Comparison of ENCODE assay signal across 8 cellular contexts in genomic region chr14:52706724-52707706, GRCh38. TPM values are rescaled to one million over a fixed set of nuclear protein-coding genes. Genes with fewer than 3 reads are reported as not detected.
DNase-seq lines count a peak whose midpoint lies in the region; ATAC-seq, FAIRE-seq and TF ChIP-seq lines count a peak whose summit lies in the region.

Gene PSMC6 (plus strand): TSS chr14:52707200. CDS start chr14:52707220, 20 bp downstream.

- 8% methylated on average over 43 of the region's 43 CpGs; no CpG with 5 or more reads in 1 of the 2 experiments for WGBS in H1 (ENCODE audit: extremely low coverage in 1 of 2, insufficient coverage in 1 of 2, insufficient read length in 1 of 2, insufficient replicate concordance in 2 of 2, low coverage in 1 of 2, low lambda C conversion rate in 2 of 2, missing lambda C conversion rate in 1 of 2), 2 experiments

- H3K27me3 ChIP-seq in H1 (replicated peaks in 1 of 4; ENCODE audit: control insufficient read depth in 3 of 4, extremely low read depth in 1 of 4, insufficient read depth in 3 of 4, low read length in 3 of 4) = no peaks in the 10 kb centered on the region

- peak within 1 kb of the TSS; percentile 85 to 99 (median 94) for H3K4me3 ChIP-seq in H1 (ENCODE audit: extremely low read depth in 1 of 4, insufficient read depth in 2 of 4, low read depth in 3 of 4, low read length in 4 of 4)

- peak within 1 kb of the TSS; percentile 40 for H3K56ac ChIP-seq in H1 (replicated peaks; ENCODE audit: insufficient read length, low read depth, low read length)

- peaks cover 11 to 28% of the 10 kb centered on the region in 2 experiments; a peak in 3 of 4 replicates for H3K79me2 ChIP-seq in H1 (ENCODE audit: control insufficient read depth in 1 of 2, insufficient read depth in 2 of 2, low read length in 2 of 2)

- H4K91ac ChIP-seq in H1 (replicated peaks; ENCODE audit: insufficient read length, low read length) = peak within 1 kb of the TSS; percentile 71

- H3K36me3 ChIP-seq in H1 (ENCODE audit: control insufficient read depth in 2 of 4, insufficient read depth in 4 of 4, low read length in 3 of 4) = peaks cover 0 to 30% (median 8%) of the 10 kb centered on the region in 4 experiments; a peak in 7 of 8 replicates

- TF ChIP-seq POLR2A in H1 (IDR thresholded peaks at IDR 0.05; ENCODE audit: control extremely low read depth in 1 of 2, low read depth in 2 of 2, low read length in 2 of 2) = peak; percentile 58 to 95

- peak within 1 kb of the TSS; percentile 90 to 98 (median 96) for H3K9ac ChIP-seq in H1 (replicated peaks in 1 of 4; ENCODE audit: extremely low read depth in 1 of 4, low read depth in 3 of 4, low read length in 3 of 4)

- no peak for TF ChIP-seq RAD21 in H1 (IDR thresholded peaks at IDR 0.05 in 1 of 2, conservative IDR thresholded peaks at IDR 0.05 in 1 of 2; ENCODE audit: low read depth in 2 of 2, low read length in 2 of 2)

- no peak within 1 kb of the TSS for H2BK20ac ChIP-seq in H1 (ENCODE audit: low read length)

- no peaks in the 10 kb centered on the region for H4K20me1 ChIP-seq in H1 (replicated peaks in 1 of 2; ENCODE audit: control insufficient read depth in 1 of 2, insufficient read depth in 2 of 2, low read length in 2 of 2)

- H3K18ac ChIP-seq in H1 (ENCODE audit: extremely low read depth, low read length) = no peak within 1 kb of the TSS

- peak within 1 kb of the TSS; percentile 52 for H4K5ac ChIP-seq in H1 (ENCODE audit: insufficient read length, low read depth, low read length)

- no peak for TF ChIP-seq CTCF in H1 (IDR thresholded peaks at IDR 0.05; ENCODE audit: control extremely low read depth in 1 of 3, insufficient read depth in 1 of 3, low read depth in 1 of 3, low read length in 3 of 3)

- POLR2A ChIA-PET in H1 (lab: Charles Lee; ENCODE audit: partially characterized antibody) = interaction anchor here (0.9 to 2.6 kb wide), 15 partner anchors 9 to 248 kb away, joined by 3 to 19 read pairs (median 4); partner anchors contain the start of genes ERO1A, GPR137C, STYX and TXNDC16

- in situ Hi-C loops in Caki2 (cut with HindIII; ENCODE audit: low pct_unique_long_range_greater_than_20kb, low sequenced_read_pairs) = no loop called here

- no peaks in the 10 kb centered on the region for H3K9me3 ChIP-seq in H1 (ENCODE audit: insufficient read depth in 2 of 2, low read depth in 1 of 2, low read length in 1 of 2)

- peaks cover 2% of the 10 kb centered on the region; the same call in 1 of the 2 replicates for H3K23me2 ChIP-seq in H1 (ENCODE audit: low read depth, low read length)

- H2BK5ac ChIP-seq in H1 (ENCODE audit: low read depth, low read length) = peak within 1 kb of the TSS; percentile 96

- H3K4me1 ChIP-seq in H1 (replicated peaks in 1 of 4; ENCODE audit: control insufficient read depth in 3 of 4, insufficient read depth in 4 of 4, low read length in 3 of 4) = peaks cover 0 to 3% (median 1%) of the 10 kb centered on the region in 4 experiments; a peak in 1 of 7 replicates

- no peaks in the 10 kb centered on the region for H3K79me1 ChIP-seq in H1 (ENCODE audit: low read depth, low read length)

- FAIRE-seq in H1 (lab: Jason Lieb, UNC) = no peak

- peak; percentile 84 for DNase-seq in Caki2 (ENCODE audit: low read depth)
- DNase-seq in HUDEP-2 (lab: John Stamatoyannopoulos, UW; ENCODE audit: unreplicated experiment in 76 of 76) = peak in 75 of 76 experiments; percentile 36 to 95 (median 87)
- DNase-seq in NOMO-1 treated with dmso at 0.1 percent for 144 hours (lab: John Stamatoyannopoulos, UW; ENCODE audit: unreplicated experiment) = peak; percentile 87
- peak; percentile 84 to 88 (median 87) for DNase-seq in activated CD8-positive, alpha-beta memory T cell treated with anti-CD3 and anti-CD28 coated beads for 48 hours (ENCODE audit: low read depth in 2 of 3, low spot score in 2 of 3)
- peak; percentile 68 to 92 for DNase-seq in H1 (ENCODE audit: low read depth in 1 of 2, low spot score in 2 of 2)
- peak; percentile 98 for DNase-seq in mesenteric fat pad (ENCODE audit: low spot score)
- peak; percentile 88 for DNase-seq in stimulated activated CD8-positive, alpha-beta memory T cell treated with anti-CD3 and anti-CD28 coated beads, Interleukin-15, amount 100 ng/mL, for 24 hours (ENCODE audit: low read depth)

- peak within 1 kb of the TSS; percentile 97 for H2AFZ ChIP-seq in H1 (ENCODE audit: low read length)

- H3K4ac ChIP-seq in H1 (replicated peaks; ENCODE audit: insufficient read length, low read depth, low read length) = peak within 1 kb of the TSS; percentile 33

- H2BK15ac ChIP-seq in H1 (ENCODE audit: low read length) = no peak within 1 kb of the TSS

- peak within 1 kb of the TSS; percentile 55 to 77 for H3K4me2 ChIP-seq in H1 (ENCODE audit: insufficient read depth in 1 of 2, low read depth in 2 of 2, low read length in 2 of 2)

- no peak within 1 kb of the TSS for H3K23ac ChIP-seq in H1 (ENCODE audit: insufficient read length)

- H2AK5ac ChIP-seq in H1 (ENCODE audit: low read depth, low read length) = no peak within 1 kb of the TSS; the same call in 1 of the 2 replicates

- H3K27ac ChIP-seq in H1 (ENCODE audit: low read depth, low read length) = peak within 1 kb of the TSS; percentile 94

- no peak within 1 kb of the TSS for H2BK120ac ChIP-seq in H1 (replicated peaks; ENCODE audit: low read depth, low read length)

- H4K8ac ChIP-seq in H1 (ENCODE audit: extremely low read depth, insufficient read depth, low read length) = peak within 1 kb of the TSS; percentile 97; the same call in 1 of the 2 replicates

- ATAC-seq in GM21390 (IDR thresholded peaks at IDR 0.05; ENCODE audit: unreplicated experiment) = peak; percentile 98

- CTCF ChIA-PET in H1 (lab: Charles Lee; ENCODE audit: partially characterized antibody) = interaction anchor here (1.4 to 1.5 kb wide), 2 partner anchors 16 to 27 kb away, joined by 4 read pairs; no protein-coding TSS in a partner anchor

- no peak for TF ChIP-seq EP300 in H1 (IDR thresholded peaks at IDR 0.05; ENCODE audit: borderline replicate concordance in 1 of 2, low read depth in 2 of 2, low read length in 2 of 2)

- H2BK12ac ChIP-seq in H1 (ENCODE audit: low read depth, low read length) = no peak within 1 kb of the TSS

- H3K14ac ChIP-seq in H1 (ENCODE audit: insufficient read length) = no peak within 1 kb of the TSS

TF ChIP-seq in H1, 55 proteins besides CTCF, POLR2A, EP300 and RAD21 (continues in another document):
- no peak for TF ChIP-seq ATF3 (IDR thresholded peaks at IDR 0.05; ENCODE audit: insufficient read depth, low read depth, low read length)
- TF ChIP-seq GABPA (IDR thresholded peaks at IDR 0.05; ENCODE audit: borderline replicate concordance, insufficient read depth, low read length) = no peak
- peak; percentile 43 for TF ChIP-seq TAF7 (optimal IDR thresholded peaks at IDR 0.05; ENCODE audit: borderline replicate concordance, low read depth, low read length)
- peak; percentile 78 for TF ChIP-seq TBP (IDR thresholded peaks at IDR 0.05; ENCODE audit: low read depth, low read length)
- peak; percentile 39 for TF ChIP-seq KDM4A (IDR thresholded peaks at IDR 0.05; ENCODE audit: low read depth, low read length, severe bottlenecking)
- peak; percentile 85 for TF ChIP-seq SAP30 (IDR thresholded peaks at IDR 0.05; ENCODE audit: insufficient read depth, insufficient replicate concordance, low read length)
- no peak for TF ChIP-seq BRCA1 (IDR thresholded peaks at IDR 0.05; ENCODE audit: low read depth, low read length)
- TF ChIP-seq SP1 (IDR thresholded peaks at IDR 0.05; ENCODE audit: low read depth, low read length) = peak; percentile 39; the same call in 1 of the 2 replicates
- TF ChIP-seq KDM5A (IDR thresholded peaks at IDR 0.05; ENCODE audit: low read length) = peak; percentile 78
- TF ChIP-seq POLR2AphosphoS5 (IDR thresholded peaks at IDR 0.05; ENCODE audit: low read depth, low read length) = peak; percentile 93
- no peak for TF ChIP-seq CBX8 (IDR thresholded peaks at IDR 0.05; ENCODE audit: borderline replicate concordance, low read depth, low read length)
- TF ChIP-seq HDAC2 (IDR thresholded peaks at IDR 0.05; ENCODE audit: borderline replicate concordance in 1 of 2, low read depth in 2 of 2, low read length in 2 of 2) = 0 out of 4 replicates have a peak, but pooled peaks of 1 of the 2 experiments have one; percentile 26
- peak; percentile 96 for TF ChIP-seq YY1 (IDR thresholded peaks at IDR 0.05; ENCODE audit: low read depth, low read length)
- TF ChIP-seq TAF1 (IDR thresholded peaks at IDR 0.05; ENCODE audit: low read depth, low read length) = peak; percentile 91
- TF ChIP-seq NANOG (IDR thresholded peaks at IDR 0.05; ENCODE audit: insufficient read depth, low read depth, low read length, poor library complexity, severe bottlenecking) = no peak
- TF ChIP-seq CHD2 (IDR thresholded peaks at IDR 0.05; ENCODE audit: low read length) = no peak
- TF ChIP-seq, protein P1, sequence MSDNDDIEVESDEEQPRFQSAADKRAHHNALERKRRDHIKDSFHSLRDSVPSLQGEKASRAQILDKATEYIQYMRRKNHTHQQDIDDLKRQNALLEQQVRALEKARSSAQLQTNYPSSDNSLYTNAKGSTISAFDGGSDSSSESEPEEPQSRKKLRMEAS (IDR thresholded peaks at IDR 0.05) = 0 out of 2 replicates have a peak, but pooled peaks have one; percentile 19

RNA-seq across cellular contexts. Expression of gene PSMC6, which starts in this region (rescaled TPM):
- 109 and 173 TPM in 2 replicates for total RNA-seq in Caki2 (2014; rRNA removed; shearing (Covaris generic); ENCODE audit: low replicate concordance)
- 103 and 107 TPM in 2 replicates for total RNA-seq in H1 (2021; fragmentation: NEBNext Ultra II Directional; extraction: Animal tissue kit (Norgen Biotek cat#: 25700))
- 21.9 and 45.1 TPM in 2 replicates for polyA plus RNA-seq in H1 (2011; rRNA removed)
- polyA plus RNA-seq in H1 (2011; cell fraction: cytosol; rRNA removed) = 78.1 TPM
- 19.4 TPM for polyA plus RNA-seq in H1 (2011; cell fraction: nucleus; rRNA removed)
- polyA plus RNA-seq in H1 (2012, experiment 1 of 2) = 74.0 to 137 TPM (median 78.3 TPM) in 4 replicates
- 14.0 TPM for polyA plus RNA-seq in H1 (2012, experiment 2 of 2)
- 91.9 TPM for polyA plus RNA-seq in H1 (2013, experiment 1 of 2)
- 93.3 TPM for polyA plus RNA-seq in H1 (2013, experiment 2 of 2)
- 45.6 and 52.7 TPM in 2 replicates for polyA minus RNA-seq in H1 (2011; rRNA and poly(A)+ RNA removed)
- 43.3 TPM for polyA minus RNA-seq in H1 (2011; cell fraction: cytosol; rRNA and poly(A)+ RNA removed)
- polyA minus RNA-seq in H1 (2011; cell fraction: nucleus; rRNA and poly(A)+ RNA removed) = 77.9 TPM
- total RNA-seq in mesenteric fat pad = 79.6 TPM

Comparison
In these comparisons a context has a peak if more than half of its experiments do, and no peak if none do; other contexts are left out.
1. Peak in every context shown above with its lines: DNase-seq, ATAC-seq, H3K4me3 ChIP-seq and H3K27ac ChIP-seq.